In genomic region chr11:20518323-20518834, GRCh38 we compare ENCODE assay signal across 19 cellular contexts.
"Had no signal": no experiment of that assay in that cellular context is flagged by ENCODE, and none has a peak within 500 bp of the region (broad histone marks: within the 10 kb centered on the region; RNA-seq: fewer than 3 reads in every experiment).

No MANE protein-coding gene starts in this region.

- ATAC-seq: gastroesophageal sphincter; left colon; natural killer cell; stimulated activated naive CD8-positive, alpha-beta T cell treated with anti-CD3 and anti-CD28 coated beads, Interleukin-15, Interleukin-2, amounts not matched to agents 100 U/mL and 50 U/mL, for 24 hours; T-helper 17 cell had no signal

- DNase-seq: activated CD4-positive, alpha-beta memory T cell treated with anti-CD3 and anti-CD28 coated beads for 36 hours; activated CD4-positive, alpha-beta T cell treated with anti-CD3 and anti-CD28 coated beads for 48 hours; activated naive CD4-positive, alpha-beta T cell treated with anti-CD3 and anti-CD28 coated beads for 36 hours; activated naive CD8-positive, alpha-beta T cell treated with anti-CD3 and anti-CD28 coated beads, Interleukin-2, amount 10 ng/mL, durations not matched to agents 7 days and 5 days; activated T-cell treated with anti-CD3 and anti-CD28 coated beads, Interleukin-2, amount 50 U/mL, for 48 hours; amniotic stem cell; cortex of kidney; head of caudate nucleus; islet precursor cell; left colon; midbrain; natural killer cell; stimulated activated CD4-positive, alpha-beta T cell treated with anti-CD3 and anti-CD28 coated beads, Interleukin-12 subunit alpha, Interleukin-12 subunit beta, amount 100 ng/mL, for 4 hours; stimulated activated CD4-positive, alpha-beta T cell treated with anti-CD3 and anti-CD28 coated beads, Interleukin-4, amount 100 ng/mL, for 4 hours; stimulated activated naive CD8-positive, alpha-beta T cell treated with anti-CD3 and anti-CD28 coated beads, Interleukin-15, Interleukin-2, amounts not matched to agents 100 U/mL and 50 U/mL, for 24 hours; T-helper 17 cell had no signal

- H3K36me3 Mint-ChIP-seq: activated CD4-positive, alpha-beta memory T cell treated with anti-CD3 and anti-CD28 coated beads for 36 hours; activated naive CD8-positive, alpha-beta T cell treated with anti-CD3 and anti-CD28 coated beads, Interleukin-2, amount 10 ng/mL, durations not matched to agents 7 days and 5 days; natural killer cell had no signal

- H3K4me3 Mint-ChIP-seq: activated CD4-positive, alpha-beta memory T cell treated with anti-CD3 and anti-CD28 coated beads for 36 hours; activated naive CD4-positive, alpha-beta T cell treated with anti-CD3 and anti-CD28 coated beads for 36 hours; activated naive CD8-positive, alpha-beta T cell treated with anti-CD3 and anti-CD28 coated beads, Interleukin-2, amount 10 ng/mL, durations not matched to agents 7 days and 5 days; natural killer cell; T-helper 17 cell had no signal

- H3K4me1 ChIP-seq: gastroesophageal sphincter, prostate gland had no signal

- H3K36me3 ChIP-seq: gastroesophageal sphincter, prostate gland had no signal

- H3K27ac ChIP-seq: epithelial cell of prostate, gastroesophageal sphincter, prostate gland had no signal

- H3K27me3 ChIP-seq: gastroesophageal sphincter had no signal

- H3K27ac Mint-ChIP-seq: activated CD4-positive, alpha-beta memory T cell treated with anti-CD3 and anti-CD28 coated beads for 36 hours; activated naive CD4-positive, alpha-beta T cell treated with anti-CD3 and anti-CD28 coated beads for 36 hours; activated naive CD8-positive, alpha-beta T cell treated with anti-CD3 and anti-CD28 coated beads, Interleukin-2, amount 10 ng/mL, durations not matched to agents 7 days and 5 days; natural killer cell; T-helper 17 cell had no signal

- H3K4me3 ChIP-seq: gastroesophageal sphincter, prostate gland had no signal

- H3K27me3 Mint-ChIP-seq: activated naive CD8-positive, alpha-beta T cell treated with anti-CD3 and anti-CD28 coated beads, Interleukin-2, amount 10 ng/mL, durations not matched to agents 7 days and 5 days had no signal

- H3K9me3 ChIP-seq: gastroesophageal sphincter, prostate gland had no signal

- H3K4me1 Mint-ChIP-seq: activated naive CD8-positive, alpha-beta T cell treated with anti-CD3 and anti-CD28 coated beads, Interleukin-2, amount 10 ng/mL, durations not matched to agents 7 days and 5 days; natural killer cell had no signal

- H3K9me3 Mint-ChIP-seq: activated CD4-positive, alpha-beta memory T cell treated with anti-CD3 and anti-CD28 coated beads for 36 hours; activated naive CD8-positive, alpha-beta T cell treated with anti-CD3 and anti-CD28 coated beads, Interleukin-2, amount 10 ng/mL, durations not matched to agents 7 days and 5 days; natural killer cell had no signal
